In the genomic region with DNA sequence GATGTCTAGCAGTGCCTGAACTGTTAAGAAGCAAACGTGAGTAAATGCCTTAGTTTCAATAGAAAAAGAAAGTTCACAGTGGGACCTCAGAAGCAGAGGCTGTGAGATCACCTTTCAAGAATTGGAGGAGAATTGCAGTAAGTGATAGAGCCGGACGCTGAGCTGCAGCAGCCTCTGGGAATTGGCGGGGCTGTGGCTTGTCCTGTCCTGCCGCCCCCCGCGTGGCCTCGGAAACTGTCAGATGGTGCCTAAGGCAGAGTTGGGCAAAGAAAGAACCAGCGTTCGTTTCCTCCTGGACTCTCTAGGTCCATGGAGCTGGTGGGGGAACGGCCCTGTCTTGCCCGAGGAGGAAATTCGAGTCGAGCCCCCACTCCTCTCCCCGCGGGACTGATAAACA, we compare ENCODE assay signal across 8 cellular contexts. TPM values are rescaled to one million over a fixed set of nuclear protein-coding genes. Genes with fewer than 3 reads are reported as not detected.
DNase-seq lines count a peak whose midpoint lies in the region; ATAC-seq and TF ChIP-seq lines count a peak whose summit lies in the region.

No MANE protein-coding gene starts in this region.

- ATAC-seq in GM21717 (IDR thresholded peaks at IDR 0.05; ENCODE audit: unreplicated experiment): no peak

- H3K9me3 ChIP-seq in mononuclear cell (ENCODE audit: low read depth, low read length): no peaks in the 10 kb centered on the region

- peak; percentile 59 for DNase-seq in EL
- DNase-seq in LNCaP clone FGC (ENCODE audit: low read depth): no peak
- no peak for DNase-seq in coronary artery (ENCODE audit: low spot score)
- DNase-seq in HPDE6-E6E7 (ENCODE audit: extremely low spot score): no peak
- DNase-seq in NCI-H1417 (lab: John Stamatoyannopoulos, UW): no peak
- no peak for DNase-seq in NCI-H2171 (lab: John Stamatoyannopoulos, UW)

- H3K4me1 ChIP-seq in mononuclear cell (ENCODE audit: insufficient read depth, low read length): peaks cover 67% of the 10 kb centered on the region

- no peak for TF ChIP-seq CTCF in LNCaP clone FGC (IDR thresholded peaks at IDR 0.05; ENCODE audit: control insufficient read depth, extremely low read depth, insufficient read depth)
- TF ChIP-seq CTCF in coronary artery (IDR thresholded peaks at IDR 0.05): no peak

- H3K27me3 ChIP-seq in mononuclear cell (ENCODE audit: insufficient read depth, low read length): peaks cover 18% of the 10 kb centered on the region

- peak overlapping the region; percentile 54 to 82 for H3K27ac ChIP-seq in coronary artery

- peak overlapping the region; percentile 7; the same call in 1 of the 2 replicates for H3K4me3 ChIP-seq in LNCaP clone FGC (ENCODE audit: low read depth, low read length)
- H3K4me3 ChIP-seq in coronary artery: peak overlapping the region; percentile 74
- peak overlapping the region; percentile 69 for H3K4me3 ChIP-seq in mononuclear cell (ENCODE audit: low read length)

RNA-seq across cellular contexts. Expression of a gene that starts 0.6 kb away (rescaled TPM):
- total RNA-seq in mononuclear cell: 37.4 TPM

Comparison
In these comparisons a context has a peak if more than half of its experiments do, and no peak if none do; other contexts are left out.
1. H3K4me3 ChIP-seq: peak in every context shown above with its lines; median percentile 74 in coronary artery; 69 in mononuclear cell; 7 in LNCaP clone FGC.